In genomic region chr15:85047271-85047948, GRCh38 we compare ENCODE assay signal across 8 cellular contexts.
A peak's percentile ranks its signal among the peaks of the same experiment; 100 is the strongest.
DNase-seq lines count a peak whose midpoint lies in the region; ATAC-seq, FAIRE-seq and TF ChIP-seq lines count a peak whose summit lies in the region.

No MANE protein-coding gene starts in this region.

- H3K4me2 ChIP-seq in DND-41 (ENCODE audit: insufficient read depth, low read length) = no peak overlapping the region

- WGBS in mesodermal cell (ENCODE audit: insufficient coverage in 2 of 2), 2 experiments = 0 to 57% methylated on average over 1 to 6 of the region's 7 CpGs

- no peaks in the 10 kb centered on the region for H3K79me2 ChIP-seq in DND-41 (ENCODE audit: insufficient read depth, low read length)

- no peak for TF ChIP-seq CTCF in DND-41 (IDR thresholded peaks at IDR 0.05; ENCODE audit: borderline replicate concordance, extremely low read depth, low read length, poor library complexity, severe bottlenecking)
- TF ChIP-seq CTCF in bronchial epithelial cell (IDR thresholded peaks at IDR 0.05; ENCODE audit: insufficient read depth, low read length, severe bottlenecking) = no peak

- no peak overlapping the region for H3K9ac ChIP-seq in DND-41 (ENCODE audit: low read depth, low read length)

- H3K4me3 ChIP-seq in DND-41 (ENCODE audit: low read depth in 1 of 2, low read length in 2 of 2) = no peak overlapping the region
- no peak overlapping the region for H3K4me3 ChIP-seq in bronchial epithelial cell (ENCODE audit: low read depth, low read length)
- no peak overlapping the region for H3K4me3 ChIP-seq in mesodermal cell (ENCODE audit: extremely low read depth, insufficient read depth, low read length, poor library complexity, severe bottlenecking)

- no peak for FAIRE-seq in bronchial epithelial cell (lab: Jason Lieb, UNC)

- no peaks in the 10 kb centered on the region for H3K36me3 ChIP-seq in DND-41 (ENCODE audit: insufficient read depth, low read length)
- no peaks in the 10 kb centered on the region for H3K36me3 ChIP-seq in bronchial epithelial cell (ENCODE audit: control insufficient read depth, insufficient read depth, low read length)
- no peaks in the 10 kb centered on the region for H3K36me3 ChIP-seq in mesodermal cell (ENCODE audit: control insufficient read depth, insufficient read depth, low read length)

- H3K9me3 ChIP-seq in DND-41 (ENCODE audit: insufficient read depth, low read length, severe bottlenecking) = no peaks in the 10 kb centered on the region
- H3K9me3 ChIP-seq in mesodermal cell (ENCODE audit: control insufficient read depth, low read length) = no peaks in the 10 kb centered on the region

- H3K4me1 ChIP-seq in DND-41 (ENCODE audit: insufficient read depth, low read length) = no peaks in the 10 kb centered on the region
- H3K4me1 ChIP-seq in mesodermal cell (ENCODE audit: control insufficient read depth, insufficient read depth, low read length, poor library complexity, severe bottlenecking) = peaks cover 5% of the 10 kb centered on the region

- no peak overlapping the region for H2AFZ ChIP-seq in DND-41 (ENCODE audit: low read depth, low read length)

- H3K27ac ChIP-seq in DND-41 (ENCODE audit: low read length) = no peak overlapping the region
- peak overlapping the region; percentile 68 for H3K27ac ChIP-seq in mesodermal cell (ENCODE audit: low read depth, low read length, severe bottlenecking)

- ATAC-seq in DND-41 (ENCODE audit: insufficient read depth, low read depth) (peak; percentile 42; the same call in 1 of the 3 replicates), HG02759 (IDR thresholded peaks at IDR 0.05; ENCODE audit: unreplicated experiment) (no peak), GM19035 (IDR thresholded peaks at IDR 0.05; ENCODE audit: unreplicated experiment) (no peak)

- H4K20me1 ChIP-seq in DND-41 (ENCODE audit: insufficient read depth, low read length) = peaks cover 4% of the 10 kb centered on the region; the same call in 1 of the 2 replicates

- H3K27me3 ChIP-seq in DND-41 (ENCODE audit: insufficient read depth, low read length, poor library complexity) (no peaks in the 10 kb centered on the region), bronchial epithelial cell (ENCODE audit: control insufficient read depth, insufficient read depth, low read length) (no peaks in the 10 kb centered on the region)

- no peak for DNase-seq in DND-41
- peak; percentile 94 for DNase-seq in M059J (ENCODE audit: low read depth)
- DNase-seq in bronchial epithelial cell (ENCODE audit: low read depth) = peak; percentile 76
- DNase-seq in Kasumi-1 (lab: John Stamatoyannopoulos, UW) = no peak
- DNase-seq in cortex of kidney (lab: John Stamatoyannopoulos, UW) = no peak

Comparison
In these comparisons a context has a peak if more than half of its experiments do, and no peak if none do; other contexts are left out.
1. DNase-seq: peak in M059J (single experiment) and bronchial epithelial cell (single experiment); none in DND-41 (single experiment), Kasumi-1 (0 of 2) and cortex of kidney (single experiment).